14 cellular contexts compared by ENCODE assay signal in genomic region chrX:112834016-112834855, GRCh38. TPM values are rescaled to one million over a fixed set of nuclear protein-coding genes. Genes with fewer than 3 reads are reported as not detected.
DNase-seq lines count a peak whose midpoint lies in the region; ATAC-seq and TF ChIP-seq lines count a peak whose summit lies in the region.
"Had no signal": no experiment of that assay in that cellular context is flagged by ENCODE, and none has a peak within 500 bp of the region (broad histone marks: within the 10 kb centered on the region; RNA-seq: fewer than 3 reads in every experiment).

No MANE protein-coding gene starts in this region.

- H3K4me3 ChIP-seq in AG10803 (ENCODE audit: low read length) (no peak overlapping the region), PC-9 (no peak overlapping the region), ectodermal cell (ENCODE audit: insufficient read depth, low read depth, low read length) (no peak overlapping the region), coronary artery (no peak overlapping the region), heart right ventricle (no peak overlapping the region)
- H3K4me3 ChIP-seq: MG63 had no signal

- 63 to 96% methylated on average over 4 to 8 of the region's 8 CpGs for WGBS in ectodermal cell, 2 experiments
- WGBS in heart right ventricle, 2 donors: 60 to 71% methylated on average over 8 of the region's 8 CpGs

- peaks cover 67% of the 10 kb centered on the region for H3K4me1 Mint-ChIP-seq in nephron
- H3K4me1 Mint-ChIP-seq: activated CD4-positive, alpha-beta T cell treated with anti-CD3 and anti-CD28 coated beads for 36 hours; stimulated activated naive B cell treated with anti-CD40 and anti-IgM and Interleukin-4, amounts not matched to agents 10 μg/mL and 1 μg/mL and 100 μg/mL, for 72 hours had no signal

- peaks cover 23% of the 10 kb centered on the region for H3F3A ChIP-seq in PC-9 (ENCODE audit: insufficient read depth, low read depth)

- H3K4me2 ChIP-seq in PC-9: peak overlapping the region; percentile 70

- peak overlapping the region; percentile 88 to 100 (median 94) for H3K27ac Mint-ChIP-seq in nephron
- H3K27ac Mint-ChIP-seq: activated CD4-positive, alpha-beta T cell treated with anti-CD3 and anti-CD28 coated beads for 36 hours; stimulated activated naive B cell treated with anti-CD40 and anti-IgM and Interleukin-4, amounts not matched to agents 10 μg/mL and 1 μg/mL and 100 μg/mL, for 72 hours had no signal

- POLR2A ChIA-PET in PC-9 (lab: Charles Lee; ENCODE audit: unreplicated experiment): no interaction called here

- H3K9me3 ChIP-seq in PC-9 (ENCODE audit: insufficient read depth, low read depth) (no peaks in the 10 kb centered on the region), ectodermal cell (ENCODE audit: control insufficient read depth, low read length) (no peaks in the 10 kb centered on the region), heart right ventricle (no peaks in the 10 kb centered on the region)
- H3K9me3 ChIP-seq: MG63 had no signal

- TF ChIP-seq CTCF in AG10803 (conservative IDR thresholded peaks at IDR 0.05; ENCODE audit: low read length) (no peak), PC-9 (conservative IDR thresholded peaks at IDR 0.05) (no peak), nephron (IDR thresholded peaks at IDR 0.05; ENCODE audit: unreplicated experiment in 3 of 3) (no peak), coronary artery (IDR thresholded peaks at IDR 0.05) (no peak), heart right ventricle (IDR thresholded peaks at IDR 0.05) (no peak)

- no peaks in the 10 kb centered on the region for H4K20me1 ChIP-seq in PC-9 (ENCODE audit: insufficient read depth)

- DNase-seq in AG10803 (ENCODE audit: low read depth) (peak; percentile 88), PC-9 (peak in 1 of 2 experiments; percentile 68), coronary artery (ENCODE audit: low spot score) (no peak), NCI-H2196 treated with DMSO at 0.1 percent for 48 hours (lab: John Stamatoyannopoulos, UW; ENCODE audit: unreplicated experiment) (no peak), heart right ventricle (no peak)
- DNase-seq: activated CD4-positive, alpha-beta T cell treated with anti-CD3 and anti-CD28 coated beads for 36 hours; activated T-cell treated with anti-CD3 and anti-CD28 coated beads, Interleukin-2, amount 50 U/mL, for 4 hours; MG63; NCI-H2171; stimulated activated naive B cell treated with anti-CD40 and anti-IgM and Interleukin-4, amounts not matched to agents 10 μg/mL and 1 μg/mL and 100 μg/mL, for 72 hours had no signal

- H3K79me2 ChIP-seq in PC-9 (ENCODE audit: low read depth): peaks cover 53% of the 10 kb centered on the region

- peak overlapping the region; percentile 74 for H3K27ac ChIP-seq in PC-9
- H3K27ac ChIP-seq in ectodermal cell (ENCODE audit: insufficient read depth, low read depth, low read length, poor library complexity, severe bottlenecking): peak overlapping the region; percentile 16
- H3K27ac ChIP-seq in coronary artery: no peak overlapping the region
- no peak overlapping the region for H3K27ac ChIP-seq in heart right ventricle
- H3K27ac ChIP-seq: C4-2B had no signal

- CTCF ChIA-PET in PC-9 (lab: Charles Lee): no interaction called here

- peaks cover 44% of the 10 kb centered on the region for H3K36me3 Mint-ChIP-seq in nephron (ENCODE audit: low read depth)

- no peaks in the 10 kb centered on the region; the same call in 1 of the 2 replicates for H3K9me2 ChIP-seq in PC-9 (ENCODE audit: insufficient read depth)

- peak overlapping the region; percentile 35 to 70 (median 63) for H3K4me3 Mint-ChIP-seq in nephron
- H3K4me3 Mint-ChIP-seq: activated CD4-positive, alpha-beta T cell treated with anti-CD3 and anti-CD28 coated beads for 36 hours; activated T-cell treated with anti-CD3 and anti-CD28 coated beads, Interleukin-2, amount 50 U/mL, for 4 hours; stimulated activated naive B cell treated with anti-CD40 and anti-IgM and Interleukin-4, amounts not matched to agents 10 μg/mL and 1 μg/mL and 100 μg/mL, for 72 hours had no signal

- no peaks in the 10 kb centered on the region for H3K27me3 Mint-ChIP-seq in nephron (ENCODE audit: low read depth)
- H3K27me3 Mint-ChIP-seq: activated CD4-positive, alpha-beta T cell treated with anti-CD3 and anti-CD28 coated beads for 36 hours; stimulated activated naive B cell treated with anti-CD40 and anti-IgM and Interleukin-4, amounts not matched to agents 10 μg/mL and 1 μg/mL and 100 μg/mL, for 72 hours had no signal

- intact Hi-C loops in PC-9 (cut with micrococcal nuclease; ENCODE audit: unreplicated experiment) (no loop called here), heart right ventricle (cut with DNase I) (no loop called here)

- H3K4me1 ChIP-seq in PC-9 (replicated peaks; ENCODE audit: insufficient read depth) (peaks cover 62% of the 10 kb centered on the region), ectodermal cell (ENCODE audit: control insufficient read depth, insufficient read depth, low read length) (peaks cover 12% of the 10 kb centered on the region), heart right ventricle (no peaks in the 10 kb centered on the region)

- H3K27me3 ChIP-seq in PC-9 (ENCODE audit: insufficient read depth, low read depth): no peaks in the 10 kb centered on the region
- H3K27me3 ChIP-seq in ectodermal cell (ENCODE audit: control insufficient read depth, insufficient read depth, low read length, poor library complexity, severe bottlenecking): peaks cover 3% of the 10 kb centered on the region
- H3K27me3 ChIP-seq in heart right ventricle: peaks cover 0 to 40% (median 0%) of the 10 kb centered on the region in 7 donors
- H3K27me3 ChIP-seq: MG63 had no signal

- BruUV-seq in PC-9 (replicated peaks; lab: Mats Ljungman, UMichigan): no TSS peak

- ATAC-seq in HG03342 (IDR thresholded peaks at IDR 0.05; ENCODE audit: unreplicated experiment) (no peak), heart right ventricle (no peak)
- ATAC-seq: activated CD4-positive, alpha-beta T cell treated with anti-CD3 and anti-CD28 coated beads for 36 hours; activated T-cell treated with anti-CD3 and anti-CD28 coated beads, Interleukin-2, amount 50 U/mL, for 4 hours; stimulated activated naive B cell treated with anti-CD40 and anti-IgM and Interleukin-4, amounts not matched to agents 10 μg/mL and 1 μg/mL and 100 μg/mL, for 72 hours had no signal

- H3K36me3 ChIP-seq in PC-9 (ENCODE audit: low read depth) (peaks cover 5% of the 10 kb centered on the region; the same call in 1 of the 2 replicates), ectodermal cell (ENCODE audit: control insufficient read depth, insufficient read depth, low read length) (no peaks in the 10 kb centered on the region), heart right ventricle (no peaks in the 10 kb centered on the region)
- H3K36me3 ChIP-seq: MG63 had no signal

- H2AFZ ChIP-seq in PC-9: no peak overlapping the region

- H3K9me3 Mint-ChIP-seq in nephron: no peaks in the 10 kb centered on the region
- H3K9me3 Mint-ChIP-seq: activated T-cell treated with anti-CD3 and anti-CD28 coated beads, Interleukin-2, amount 50 U/mL, for 4 hours; stimulated activated naive B cell treated with anti-CD40 and anti-IgM and Interleukin-4, amounts not matched to agents 10 μg/mL and 1 μg/mL and 100 μg/mL, for 72 hours had no signal

RNA-seq across cellular contexts. Expression of gene AMOT, which starts 6.4 kb away (rescaled TPM):
- total RNA-seq in PC-9 (2021) (83.0 and 88.0 TPM in 2 replicates), heart right ventricle (10 to 100 TPM in 1 of 10 donors, 1 to 10 TPM in 9; 3.4 to 10.8 (median 6.5) TPM)
- 14.9 TPM for polyA plus RNA-seq in ectodermal cell (2013, experiment 1 of 4)
- polyA plus RNA-seq in ectodermal cell (2013, experiment 2 of 4): 15.2 TPM
- polyA plus RNA-seq in ectodermal cell (2013, experiment 3 of 4): 15.7 TPM
- polyA plus RNA-seq in ectodermal cell (2013, experiment 4 of 4): 20.5 TPM
- 1 to 10 TPM in 1 of 2 donors, under 1 TPM in 1; 0.62 to 1.7 TPM for polyA plus RNA-seq in heart right ventricle

Comparison
In these comparisons a context has a peak if more than half of its experiments do, and no peak if none do; other contexts are left out.
1. H3K27ac ChIP-seq: peak in PC-9 (single experiment) and ectodermal cell (single experiment); none in coronary artery (0 of 2) and heart right ventricle (0 of 10).